In the genomic region with DNA sequence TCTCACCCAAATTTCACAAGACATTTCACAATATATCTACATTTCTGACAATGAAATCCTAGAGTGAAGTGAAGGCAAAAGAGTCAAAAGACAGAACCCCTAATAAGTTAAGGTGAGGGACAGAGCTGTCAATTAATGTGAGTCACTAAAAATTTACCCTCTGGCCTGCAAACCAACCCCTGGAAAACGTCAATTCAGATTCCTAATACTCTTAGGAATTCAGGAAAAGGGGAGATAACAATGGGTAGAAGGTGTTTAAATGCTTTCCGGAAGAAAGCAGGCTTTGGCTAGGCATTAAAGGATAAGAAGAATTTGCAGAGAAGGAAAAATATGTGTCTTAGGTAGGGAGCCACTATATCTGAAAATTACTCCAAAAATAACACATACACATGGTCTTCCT, we compare ENCODE assay signal across 18 cellular contexts.
DNase-seq lines count a peak whose midpoint lies in the region; ATAC-seq and TF ChIP-seq lines count a peak whose summit lies in the region.
"Had no signal": no experiment of that assay in that cellular context is flagged by ENCODE, and none has a peak within 500 bp of the region (broad histone marks: within the 10 kb centered on the region; RNA-seq: fewer than 3 reads in every experiment).

No MANE protein-coding gene starts in this region.

- no peak overlapping the region for H3K4ac ChIP-seq in IMR-90 (ENCODE audit: low read depth, low read length)

- H3K18ac ChIP-seq in IMR-90 (ENCODE audit: low read depth, low read length), result no peak overlapping the region

- H3K9me1 ChIP-seq in IMR-90 (ENCODE audit: insufficient read depth, low read length), result no peaks in the 10 kb centered on the region

- no peak overlapping the region for H3K56ac ChIP-seq in IMR-90 (ENCODE audit: extremely low read depth, insufficient read depth, low read length)

- no peaks in the 10 kb centered on the region for H3K27me3 ChIP-seq in IMR-90 (ENCODE audit: control insufficient read depth, insufficient read depth, low read length)

- H3K79me1 ChIP-seq in IMR-90 (ENCODE audit: low read depth in 1 of 2, low read length in 2 of 2), result no peaks in the 10 kb centered on the region

- POLR2A ChIA-PET in IMR-90 (lab: Charles Lee; ENCODE audit: unreplicated experiment), result no interaction called here

- in situ Hi-C loops in IMR-90 (cut with MboI; ENCODE audit: low sequenced_read_pairs), result no loop called here

- H2BK5ac ChIP-seq in IMR-90 (ENCODE audit: low read depth, low read length, poor library complexity, severe bottlenecking), result no peak overlapping the region

- H2AK9ac ChIP-seq in IMR-90 (replicated peaks; ENCODE audit: low read depth, low read length, poor library complexity), result no peak overlapping the region

- no peak for TF ChIP-seq POLR2A in IMR-90 (IDR thresholded peaks at IDR 0.05; ENCODE audit: low read depth, low read length)

- TF ChIP-seq CTCF in IMR-90 (conservative IDR thresholded peaks at IDR 0.05; ENCODE audit: low read depth, low read length), result no peak

- no peaks in the 10 kb centered on the region for H3K9me3 ChIP-seq in IMR-90 (ENCODE audit: control insufficient read depth, insufficient read depth, low read length)
- H3K9me3 ChIP-seq in mesodermal cell (ENCODE audit: control insufficient read depth, low read length), result peaks cover 5% of the 10 kb centered on the region
- H3K9me3 ChIP-seq: A549 had no signal

- WGBS in IMR-90 (ENCODE audit: extremely low coverage in 2 of 2, insufficient read length in 1 of 2), 2 experiments, result no CpG with 5 or more reads among the region's 2 CpGs
- WGBS in mesodermal cell (ENCODE audit: insufficient coverage in 2 of 2), 2 experiments, result no CpG with 5 or more reads among the region's 2 CpGs

- no peak overlapping the region for H2AFZ ChIP-seq in IMR-90 (replicated peaks; ENCODE audit: low read length, poor library complexity)

- dilution Hi-C loops in IMR-90 (cut with HindIII; ENCODE audit: low sequenced_read_pairs, unreplicated experiment), result no loop called here

- H4K8ac ChIP-seq in IMR-90 (ENCODE audit: low read depth in 2 of 2, low read length in 2 of 2), result no peak overlapping the region

- H4K91ac ChIP-seq in IMR-90 (ENCODE audit: insufficient read depth, low read depth, low read length), result no peak overlapping the region

- H3K23ac ChIP-seq in IMR-90 (ENCODE audit: low read depth, low read length), result peak overlapping the region; percentile 6; the same call in 1 of the 2 replicates

- BruUV-seq in IMR-90 (replicated peaks; lab: Mats Ljungman, UMichigan), result no TSS peak

- H3K4me3 ChIP-seq in IMR-90 (ENCODE audit: insufficient read depth, low read depth, low read length) (no peak overlapping the region), mesodermal cell (ENCODE audit: extremely low read depth, insufficient read depth, low read length, poor library complexity, severe bottlenecking) (no peak overlapping the region)
- H3K4me3 ChIP-seq: A549 had no signal

- no peak overlapping the region for H2BK15ac ChIP-seq in IMR-90 (ENCODE audit: low read depth, low read length)

- no peak overlapping the region for H2BK120ac ChIP-seq in IMR-90 (ENCODE audit: low read depth, low read length)

- no peaks in the 10 kb centered on the region for H4K20me1 ChIP-seq in IMR-90 (ENCODE audit: insufficient read depth, low read length)

- TF ChIP-seq RAD21 in IMR-90 (IDR thresholded peaks at IDR 0.05; ENCODE audit: low read length), result no peak

- H2AK5ac ChIP-seq in IMR-90 (ENCODE audit: low read depth, low read length), result no peak overlapping the region

- no peaks in the 10 kb centered on the region; the same call in 1 of the 2 replicates for H3K4me1 ChIP-seq in IMR-90 (ENCODE audit: control insufficient read depth, insufficient read depth, low read length)
- peaks cover 38% of the 10 kb centered on the region for H3K4me1 ChIP-seq in mesodermal cell (ENCODE audit: control insufficient read depth, insufficient read depth, low read length, poor library complexity, severe bottlenecking)
- H3K4me1 ChIP-seq: A549 had no signal

- no peak overlapping the region for H3K14ac ChIP-seq in IMR-90 (replicated peaks; ENCODE audit: low read depth, low read length)

- H3K9ac ChIP-seq in IMR-90 (ENCODE audit: low read depth, low read length), result no peak overlapping the region

- H3K36me3 ChIP-seq in IMR-90 (ENCODE audit: control insufficient read depth, insufficient read depth, low read length) (no peaks in the 10 kb centered on the region), mesodermal cell (ENCODE audit: control insufficient read depth, insufficient read depth, low read length) (no peaks in the 10 kb centered on the region)

- no peak overlapping the region for H3K4me2 ChIP-seq in IMR-90 (ENCODE audit: low read depth, low read length)
- H3K4me2 ChIP-seq: A549 had no signal

- ATAC-seq in IMR-90 (ENCODE audit: low read depth), result no peak
- ATAC-seq in GM21737 (IDR thresholded peaks at IDR 0.05; ENCODE audit: unreplicated experiment), result no peak
- ATAC-seq: A549 had no signal

- no peak overlapping the region; the same call in 1 of the 2 replicates for H4K5ac ChIP-seq in IMR-90 (ENCODE audit: low read depth, low read length)

- no peak overlapping the region for H3K27ac ChIP-seq in IMR-90 (ENCODE audit: insufficient read depth, low read length)
- H3K27ac ChIP-seq in mesodermal cell (ENCODE audit: low read depth, low read length, severe bottlenecking), result peak overlapping the region; percentile 51
- H3K27ac ChIP-seq: A549, C4-2B had no signal

- no peak overlapping the region for H2BK20ac ChIP-seq in IMR-90 (ENCODE audit: low read depth, low read length)

- intact Hi-C loops in IMR-90 (cut with micrococcal nuclease), result no loop called here
- intact Hi-C loops in posterior cingulate gyrus (cut with DNase I), result no loop called here

- CTCF ChIA-PET in IMR-90 (lab: Yijun Ruan, JAX), result no interaction called here

- DNase-seq in EL (peak; percentile 15), IMR-90 (no peak), astrocyte of the hippocampus (ENCODE audit: low read depth, low spot score) (peak; percentile 3), A172 (ENCODE audit: low spot score) (no peak), posterior cingulate gyrus (no peak)
- DNase-seq in activated CD4-positive, alpha-beta T cell treated with anti-CD3 and anti-CD28 coated beads, Interleukin-2, amount 50 U/mL, for 1 hour, result no peak
- DNase-seq: DND-41, H9, KG1, NCI-H1048, NCI-H1436 treated with DMSO at 0.1 percent for 48 hours, NCI-H2081, NCI-H524, SW 1271 had no signal

TF ChIP-seq in IMR-90, 13 proteins besides CTCF, POLR2A, EP300 and RAD21:
- TF ChIP-seq RFX5 (IDR thresholded peaks at IDR 0.05; ENCODE audit: low read depth, low read length), result no peak
- TF ChIP-seq, protein P1, sequence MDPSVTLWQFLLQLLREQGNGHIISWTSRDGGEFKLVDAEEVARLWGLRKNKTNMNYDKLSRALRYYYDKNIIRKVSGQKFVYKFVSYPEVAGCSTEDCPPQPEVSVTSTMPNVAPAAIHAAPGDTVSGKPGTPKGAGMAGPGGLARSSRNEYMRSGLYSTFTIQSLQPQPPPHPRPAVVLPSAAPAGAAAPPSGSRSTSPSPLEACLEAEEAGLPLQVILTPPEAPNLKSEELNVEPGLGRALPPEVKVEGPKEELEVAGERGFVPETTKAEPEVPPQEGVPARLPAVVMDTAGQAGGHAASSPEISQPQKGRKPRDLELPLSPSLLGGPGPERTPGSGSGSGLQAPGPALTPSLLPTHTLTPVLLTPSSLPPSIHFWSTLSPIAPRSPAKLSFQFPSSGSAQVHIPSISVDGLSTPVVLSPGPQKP (IDR thresholded peaks at IDR 0.05; ENCODE audit: borderline replicate concordance, low read depth, low read length), result no peak
- TF ChIP-seq MXI1 (IDR thresholded peaks at IDR 0.05; ENCODE audit: borderline replicate concordance, low read depth, low read length), result no peak
- no peak for TF ChIP-seq MAZ (IDR thresholded peaks at IDR 0.05; ENCODE audit: borderline replicate concordance, low read depth, low read length)
- no peak for TF ChIP-seq CHD1 (IDR thresholded peaks at IDR 0.05; ENCODE audit: low read depth, low read length)
- no peak for TF ChIP-seq FOS (IDR thresholded peaks at IDR 0.05; ENCODE audit: low read depth, low read length)

Comparison
In these comparisons a context has a peak if more than half of its experiments do, and no peak if none do; other contexts are left out.
1. DNase-seq: peak in EL (single experiment) and astrocyte of the hippocampus (single experiment); none in IMR-90 (single experiment), A172 (single experiment), activated CD4-positive, alpha-beta T cell treated with anti-CD3 and anti-CD28 coated beads, Interleukin-2, amount 50 U/mL, for 1 hour (single experiment) and posterior cingulate gyrus (0 of 10).